27 cellular contexts compared by ENCODE assay signal in genomic region chr16:57058291-57058861, GRCh38. TPM values are rescaled to one million over a fixed set of nuclear protein-coding genes. Genes with fewer than 3 reads are reported as not detected.
DNase-seq lines count a peak whose midpoint lies in the region; ATAC-seq and TF ChIP-seq lines count a peak whose summit lies in the region.
"Had no signal": no experiment of that assay in that cellular context is flagged by ENCODE, and none has a peak within 500 bp of the region (broad histone marks: within the 10 kb centered on the region; RNA-seq: fewer than 3 reads in every experiment).

No MANE protein-coding gene starts in this region.

- H3K9me3 ChIP-seq in CD8-positive, alpha-beta T cell (ENCODE audit: low read length) = no peaks in the 10 kb centered on the region
- H3K9me3 ChIP-seq in trophoblast cell (ENCODE audit: insufficient read depth, low read depth, low read length) = peaks cover 2% of the 10 kb centered on the region
- H3K9me3 ChIP-seq: BE2C, lower lobe of right lung, pancreas, thoracic aorta had no signal

- no peaks in the 10 kb centered on the region for H3K79me2 ChIP-seq in trophoblast cell (ENCODE audit: control insufficient read depth, insufficient read depth, low read length, poor library complexity)

- no peak overlapping the region for H3K23ac ChIP-seq in trophoblast cell (ENCODE audit: low read length)

- H3K27ac Mint-ChIP-seq in activated naive CD4-positive, alpha-beta T cell treated with anti-CD3 and anti-CD28 coated beads for 36 hours = peak overlapping the region; percentile 67
- peak overlapping the region; percentile 71 for H3K27ac Mint-ChIP-seq in CD8-positive, alpha-beta T cell
- peak overlapping the region; percentile 54 for H3K27ac Mint-ChIP-seq in activated T-helper 17 cell treated with anti-CD3 and anti-CD28 coated beads, Interleukin-2, amount 50 U/mL, for 72 hours
- H3K27ac Mint-ChIP-seq: nephron had no signal

- no peak for ATAC-seq in CD8-positive, alpha-beta T cell
- no peak for ATAC-seq in activated T-helper 17 cell treated with anti-CD3 and anti-CD28 coated beads, Interleukin-2, amount 50 U/mL, for 72 hours (replicated peaks)
- ATAC-seq in GM21447 (IDR thresholded peaks at IDR 0.05; ENCODE audit: unreplicated experiment) = no peak
- ATAC-seq: GM12878; lower lobe of right lung; Panc1; pancreas; stimulated activated naive CD8-positive, alpha-beta T cell treated with anti-CD3 and anti-CD28 coated beads, Interleukin-15, Interleukin-2, amounts not matched to agents 100 U/mL and 50 U/mL, for 24 hours had no signal

- H3K4me3 ChIP-seq in CD8-positive, alpha-beta T cell (ENCODE audit: low read depth, low read length) = no peak overlapping the region
- H3K4me3 ChIP-seq in trophoblast cell (ENCODE audit: low read depth, low read length) = no peak overlapping the region
- H3K4me3 ChIP-seq: GM12878, lower lobe of right lung, pancreas, thoracic aorta had no signal

- H3K4me1 ChIP-seq in CD8-positive, alpha-beta T cell (ENCODE audit: insufficient read depth, low read length) = peaks cover 14% of the 10 kb centered on the region
- H3K4me1 ChIP-seq in trophoblast cell (ENCODE audit: control insufficient read depth in 1 of 2, insufficient read depth in 2 of 2, low read length in 2 of 2) = peaks cover 11 to 15% of the 10 kb centered on the region in 2 experiments
- H3K4me1 ChIP-seq: pancreas had no signal

- H3K36me3 Mint-ChIP-seq in activated naive CD4-positive, alpha-beta T cell treated with anti-CD3 and anti-CD28 coated beads for 36 hours (ENCODE audit: low read depth) = peaks cover 29% of the 10 kb centered on the region
- peaks cover 88% of the 10 kb centered on the region for H3K36me3 Mint-ChIP-seq in CD8-positive, alpha-beta T cell
- peaks cover 96% of the 10 kb centered on the region for H3K36me3 Mint-ChIP-seq in activated T-helper 17 cell treated with anti-CD3 and anti-CD28 coated beads, Interleukin-2, amount 50 U/mL, for 72 hours (ENCODE audit: low read depth)

- TF ChIP-seq CTCF in CD8-positive, alpha-beta T cell (IDR thresholded peaks at IDR 0.05) = no peak

- peaks cover 3% of the 10 kb centered on the region for H3K79me1 ChIP-seq in trophoblast cell (ENCODE audit: low read length)

- H2BK120ac ChIP-seq in trophoblast cell (ENCODE audit: insufficient read depth, low read length, poor library complexity) = no peak overlapping the region

- H3K4me3 Mint-ChIP-seq in activated naive CD4-positive, alpha-beta T cell treated with anti-CD3 and anti-CD28 coated beads for 36 hours = no peak overlapping the region
- H3K4me3 Mint-ChIP-seq in CD8-positive, alpha-beta T cell = no peak overlapping the region
- H3K4me3 Mint-ChIP-seq in activated T-helper 17 cell treated with anti-CD3 and anti-CD28 coated beads, Interleukin-2, amount 50 U/mL, for 72 hours = no peak overlapping the region
- H3K4me3 Mint-ChIP-seq: activated T-cell treated with anti-CD3 and anti-CD28 coated beads, Interleukin-2, amount 50 U/mL, for 4 hours; nephron had no signal

- no peak overlapping the region for H2BK12ac ChIP-seq in trophoblast cell (ENCODE audit: low read length)

- H4K91ac ChIP-seq in trophoblast cell (ENCODE audit: low read depth, low read length) = no peak overlapping the region

- no peaks in the 10 kb centered on the region for H3K27me3 ChIP-seq in CD8-positive, alpha-beta T cell (ENCODE audit: insufficient read depth, low read length)
- no peaks in the 10 kb centered on the region for H3K27me3 ChIP-seq in trophoblast cell (ENCODE audit: insufficient read depth, low read length)
- H3K27me3 ChIP-seq: BE2C, pancreas had no signal

- no peak overlapping the region for H3K4me2 ChIP-seq in trophoblast cell (ENCODE audit: low read length)

- no peak overlapping the region for H3K4ac ChIP-seq in trophoblast cell (ENCODE audit: low read depth, low read length)

- intact Hi-C loops in activated naive CD4-positive, alpha-beta T cell treated with anti-CD3 and anti-CD28 coated beads for 36 hours (cut with micrococcal nuclease) = no loop called here
- intact Hi-C loops in CD8-positive, alpha-beta T cell (cut with DNase I, micrococcal nuclease) = no loop called here

- WGBS in trophoblast cell (ENCODE audit: extremely low coverage, insufficient coverage, insufficient read length) = no CpG with 5 or more reads among the region's 9 CpGs

- CTCF ChIA-PET in activated naive CD4-positive, alpha-beta T cell treated with anti-CD3 and anti-CD28 coated beads for 36 hours (lab: Charles Lee) = interaction anchor here (1.0 kb wide), 1 partner anchor 26 kb away, joined by 4 read pairs; no protein-coding TSS in a partner anchor
- CTCF ChIA-PET in CD8-positive, alpha-beta T cell (lab: Charles Lee) = interaction anchor here (2.7 kb wide), 1 partner anchor 94 kb away, joined by 13 read pairs; no protein-coding TSS in a partner anchor

- DNase-seq in activated naive CD4-positive, alpha-beta T cell treated with anti-CD3 and anti-CD28 coated beads for 36 hours = no peak
- DNase-seq in activated naive CD4-positive, alpha-beta T cell treated with anti-CD3 and anti-CD28 coated beads, Interleukin-2, amount 50 U/mL, for 16 hours = no peak
- DNase-seq in CD8-positive, alpha-beta T cell = no peak
- DNase-seq in trophoblast cell = peak; percentile 16 to 59
- DNase-seq in globus pallidus (ENCODE audit: low spot score) = no peak
- no peak for DNase-seq in HCEC 1CT
- DNase-seq: activated T-cell treated with anti-CD3 and anti-CD28 coated beads, Interleukin-2, amount 50 U/mL, for 4 hours; anterior cingulate cortex; BE2C; COR-L47; H7; kidney glomerular epithelial cell; lower lobe of right lung; NCI-H1417 treated with DMSO at 0.1 percent for 48 hours; NCI-H2081 treated with DMSO at 0.1 percent for 48 hours; NCI-H226; NCI-H69; pancreas; SHP77 treated with DMSO at 0.1 percent for 48 hours; small intestine; stimulated activated naive CD8-positive, alpha-beta T cell treated with anti-CD3 and anti-CD28 coated beads, Interleukin-15, Interleukin-2, amounts not matched to agents 100 U/mL and 50 U/mL, for 24 hours had no signal

- H3K4me1 Mint-ChIP-seq in activated naive CD4-positive, alpha-beta T cell treated with anti-CD3 and anti-CD28 coated beads for 36 hours (ENCODE audit: low read depth) = peaks cover 3% of the 10 kb centered on the region
- H3K4me1 Mint-ChIP-seq in CD8-positive, alpha-beta T cell (ENCODE audit: low read depth) = peaks cover 34% of the 10 kb centered on the region
- H3K4me1 Mint-ChIP-seq in activated T-helper 17 cell treated with anti-CD3 and anti-CD28 coated beads, Interleukin-2, amount 50 U/mL, for 72 hours = peaks cover 10% of the 10 kb centered on the region

- peak overlapping the region; percentile 4 for H3K27ac ChIP-seq in CD8-positive, alpha-beta T cell (ENCODE audit: low read depth, low read length)
- no peak overlapping the region for H3K27ac ChIP-seq in trophoblast cell (ENCODE audit: low read depth, low read length)
- H3K27ac ChIP-seq: lower lobe of right lung, pancreas, thoracic aorta had no signal

- no peak overlapping the region for H2AK5ac ChIP-seq in trophoblast cell (ENCODE audit: low read length)

- POLR2A ChIA-PET in CD8-positive, alpha-beta T cell (lab: Charles Lee) = interaction anchor here (0.6 kb wide), 1 partner anchor 66 kb away, joined by 3 read pairs; no protein-coding TSS in a partner anchor

- H3K9me3 Mint-ChIP-seq in activated naive CD4-positive, alpha-beta T cell treated with anti-CD3 and anti-CD28 coated beads for 36 hours = no peaks in the 10 kb centered on the region
- H3K9me3 Mint-ChIP-seq in CD8-positive, alpha-beta T cell = no peaks in the 10 kb centered on the region
- H3K9me3 Mint-ChIP-seq in activated T-helper 17 cell treated with anti-CD3 and anti-CD28 coated beads, Interleukin-2, amount 50 U/mL, for 72 hours = no peaks in the 10 kb centered on the region
- H3K9me3 Mint-ChIP-seq: activated T-cell treated with anti-CD3 and anti-CD28 coated beads, Interleukin-2, amount 50 U/mL, for 4 hours; nephron had no signal

- no peak overlapping the region for H2AFZ ChIP-seq in trophoblast cell (ENCODE audit: insufficient read depth, low read length, poor library complexity)

- no peak overlapping the region for H3K18ac ChIP-seq in trophoblast cell (ENCODE audit: low read length)

- H4K12ac ChIP-seq in trophoblast cell (ENCODE audit: low read depth, low read length) = no peak overlapping the region

- no peak overlapping the region for H2BK5ac ChIP-seq in trophoblast cell (ENCODE audit: low read depth, low read length, poor library complexity)

- H3K36me3 ChIP-seq in CD8-positive, alpha-beta T cell (ENCODE audit: insufficient read depth, low read length) = peaks cover 64% of the 10 kb centered on the region
- H3K36me3 ChIP-seq in trophoblast cell (ENCODE audit: control insufficient read depth in 1 of 2, insufficient read depth in 2 of 2, low read length in 2 of 2) = no peaks in the 10 kb centered on the region
- H3K36me3 ChIP-seq: BE2C, pancreas, thoracic aorta had no signal

- no peak overlapping the region for H4K8ac ChIP-seq in trophoblast cell (ENCODE audit: low read depth, low read length)

- no peak overlapping the region for H3K14ac ChIP-seq in trophoblast cell (ENCODE audit: low read length)

- H3K9ac ChIP-seq in trophoblast cell (ENCODE audit: low read length) = no peak overlapping the region

- H3K27me3 Mint-ChIP-seq in activated naive CD4-positive, alpha-beta T cell treated with anti-CD3 and anti-CD28 coated beads for 36 hours (ENCODE audit: low read depth) = no peaks in the 10 kb centered on the region
- no peaks in the 10 kb centered on the region for H3K27me3 Mint-ChIP-seq in CD8-positive, alpha-beta T cell (ENCODE audit: low read depth)
- H3K27me3 Mint-ChIP-seq in activated T-helper 17 cell treated with anti-CD3 and anti-CD28 coated beads, Interleukin-2, amount 50 U/mL, for 72 hours = no peaks in the 10 kb centered on the region

RNA-seq across cellular contexts. Expression of gene CPNE2, which starts 34.0 kb away (rescaled TPM):
- 1 to 10 TPM; 5.1 TPM for total RNA-seq in activated naive CD4-positive, alpha-beta T cell treated with anti-CD3 and anti-CD28 coated beads for 36 hours
- total RNA-seq in CD8-positive, alpha-beta T cell = 1 to 10 TPM; 5.7 to 6.8 TPM
- total RNA-seq in activated T-helper 17 cell treated with anti-CD3 and anti-CD28 coated beads, Interleukin-2, amount 50 U/mL, for 72 hours = 1 to 10 TPM; 3.8 to 4.4 TPM
- polyA plus RNA-seq in trophoblast cell (2013) = 76.8 and 79.1 TPM in 2 replicates

Comparison
In these comparisons a context has a peak if more than half of its experiments do, and no peak if none do; other contexts are left out.
1. DNase-seq: peak in trophoblast cell (2 of 2); none in activated naive CD4-positive, alpha-beta T cell treated with anti-CD3 and anti-CD28 coated beads for 36 hours (single experiment), activated naive CD4-positive, alpha-beta T cell treated with anti-CD3 and anti-CD28 coated beads, Interleukin-2, amount 50 U/mL, for 16 hours (single experiment), CD8-positive, alpha-beta T cell (0 of 7), globus pallidus (single experiment) and HCEC 1CT (single experiment).
2. Peak in every context shown above with its lines, with median percentiles within 50 percentile points of each other: H3K27ac Mint-ChIP-seq.